In the genomic region with DNA sequence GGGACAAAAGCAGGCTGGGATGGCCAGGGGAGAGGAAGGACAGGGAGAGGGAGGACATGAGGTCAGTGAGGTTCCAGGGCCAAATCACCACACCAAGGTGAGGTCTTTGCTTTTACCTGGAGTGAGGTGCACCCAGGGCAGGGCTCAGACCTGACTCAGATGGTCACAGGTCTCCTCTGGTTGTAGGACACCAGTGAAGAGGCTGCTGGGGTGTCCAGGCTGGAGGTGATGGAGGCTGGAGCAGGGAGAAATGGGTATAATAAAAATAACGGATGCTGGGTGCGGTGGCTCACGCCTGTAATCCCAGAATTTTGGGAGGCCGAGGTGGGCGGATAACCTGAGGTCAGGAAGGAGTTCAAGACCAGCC, we compare ENCODE assay signal across 1 cellular context.
TF ChIP-seq lines count a peak whose summit lies in the region.

No MANE protein-coding gene starts in this region.

TF ChIP-seq in endothelial cell of umbilical vein, 7 proteins besides CTCF, POLR2A, EP300 and RAD21:
- TF ChIP-seq, protein P1, sequence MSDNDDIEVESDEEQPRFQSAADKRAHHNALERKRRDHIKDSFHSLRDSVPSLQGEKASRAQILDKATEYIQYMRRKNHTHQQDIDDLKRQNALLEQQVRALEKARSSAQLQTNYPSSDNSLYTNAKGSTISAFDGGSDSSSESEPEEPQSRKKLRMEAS (IDR thresholded peaks at IDR 0.05; ENCODE audit: insufficient read depth, insufficient read length), result no peak
- TF ChIP-seq FOS (IDR thresholded peaks at IDR 0.05; ENCODE audit: borderline replicate concordance, insufficient read depth, low read length) (no peak), MYC (IDR thresholded peaks at IDR 0.05; ENCODE audit: low read depth, low read length) (no peak), JUN (IDR thresholded peaks at IDR 0.05; ENCODE audit: borderline replicate concordance, insufficient read depth, insufficient read length, low read depth) (no peak), GATA2 (IDR thresholded peaks at IDR 0.05; ENCODE audit: insufficient read depth, insufficient read length, low read depth, low read length) (no peak), EZH2 (IDR thresholded peaks at IDR 0.05; ENCODE audit: borderline replicate concordance, low read depth, low read length, severe bottlenecking) (no peak), POLR2AphosphoS5 (IDR thresholded peaks at IDR 0.05; ENCODE audit: insufficient read depth, low read depth, low read length) (no peak)
TF ChIP-seq in endothelial cell of umbilical vein: peak in this region for 0.
